ENCODE assay signal across 21 cellular contexts in the genomic region with DNA sequence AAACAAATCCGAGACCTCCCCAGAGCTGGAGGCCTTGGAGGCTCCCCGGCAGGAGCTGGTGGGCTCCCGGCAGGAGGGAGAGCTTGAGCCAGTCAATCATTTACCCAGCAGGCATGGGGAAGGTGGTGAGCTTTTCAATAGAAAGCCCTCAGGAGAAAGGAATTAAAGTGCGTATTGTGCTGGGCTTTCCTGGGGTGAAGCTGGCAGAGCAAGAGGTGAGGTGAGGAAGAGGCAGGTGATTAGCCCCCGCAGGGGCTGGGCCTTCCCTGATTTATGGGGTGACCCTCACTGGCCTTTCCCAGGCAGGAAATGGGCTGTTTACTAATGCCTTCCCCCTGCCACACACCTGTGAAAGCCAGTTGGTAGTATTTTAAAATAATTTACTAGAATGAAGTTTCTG. TPM values are rescaled to one million over a fixed set of nuclear protein-coding genes. Genes with fewer than 3 reads are reported as not detected.
DNase-seq lines count a peak whose midpoint lies in the region; TF ChIP-seq lines count a peak whose summit lies in the region.
"Had no signal": no experiment of that assay in that cellular context is flagged by ENCODE, and none has a peak within 500 bp of the region (broad histone marks: within the 10 kb centered on the region; RNA-seq: fewer than 3 reads in every experiment).

No MANE protein-coding gene starts in this region.

- WGBS in adrenal gland, 4 donors, result 46 to 78% (median 57%) methylated on average over 4 to 5 of the region's 5 CpGs

- no peak overlapping the region for H3K4me3 ChIP-seq in adrenal gland
- H3K4me3 ChIP-seq: dorsolateral prefrontal cortex, esophagus muscularis mucosa, heart left ventricle, MG63, SJSA1, thoracic aorta had no signal

- intact Hi-C loops in posterior vena cava (cut with DNase I) (no loop called here), adrenal gland (cut with DNase I) (no loop called here)

- H3K36me3 ChIP-seq in adrenal gland (replicated peaks in 1 of 2), result no peaks in the 10 kb centered on the region
- H3K36me3 ChIP-seq: esophagus muscularis mucosa, heart left ventricle, MG63, SJSA1, thoracic aorta had no signal

- CTCF ChIA-PET in HEK293T (lab: Yijun Ruan, JAX), result interaction anchor here (0.6 kb wide), 1 partner anchor 20 kb away, joined by 4 read pairs; no protein-coding TSS in a partner anchor

- H3K27me3 ChIP-seq in adrenal gland, result no peaks in the 10 kb centered on the region
- H3K27me3 ChIP-seq: dorsolateral prefrontal cortex, esophagus muscularis mucosa, heart left ventricle, MG63, SJSA1 had no signal

- no peak for DNase-seq in HEK293T (ENCODE audit: extremely low spot score)
- peak; percentile 61 for DNase-seq in NCI-H345 treated with DMSO at 0.1 percent for 48 hours (lab: John Stamatoyannopoulos, UW; ENCODE audit: unreplicated experiment)
- peak; percentile 39 to 92 for DNase-seq in dermis microvascular lymphatic vessel endothelial cell (ENCODE audit: low read depth in 2 of 2)
- DNase-seq in posterior vena cava (ENCODE audit: low spot score), result peak; percentile 48
- no peak for DNase-seq in adrenal gland
- no peak for DNase-seq in stimulated activated CD8-positive, alpha-beta memory T cell treated with anti-CD3 and anti-CD28 coated beads, Interleukin-4, amount 100 ng/mL, for 48 hours
- no peak for DNase-seq in D341Med (ENCODE audit: low spot score)
- no peak for DNase-seq in GM20000 (ENCODE audit: low spot score)
- DNase-seq: activated CD4-positive, alpha-beta T cell treated with anti-CD3 and anti-CD28 coated beads for 1 hour; activated CD8-positive, alpha-beta memory T cell treated with anti-CD3 and anti-CD28 coated beads, Interleukin-2, amount 50 U/mL, for 4 hours; activated naive CD4-positive, alpha-beta T cell treated with Interleukin-2 at 50 U/mL for 16 hours; DMS79; heart left ventricle; MG63; NCI-H2171; occipital lobe; stimulated activated CD4-positive, alpha-beta T cell treated with anti-CD3 and anti-CD28 coated beads, Interleukin-4, amount 100 ng/mL, for 24 hours had no signal

- H3K27ac ChIP-seq in adrenal gland, result no peak overlapping the region
- H3K27ac ChIP-seq: dorsolateral prefrontal cortex, esophagus muscularis mucosa, heart left ventricle, SJSA1 had no signal

- TF ChIP-seq CTCF in adrenal gland (IDR thresholded peaks at IDR 0.05), result no peak
- TF ChIP-seq CTCF in GM20000 (IDR thresholded peaks at IDR 0.05; ENCODE audit: extremely low read depth, missing control alignments), result no peak

- H3K9me3 ChIP-seq in adrenal gland (replicated peaks in 1 of 3), result no peaks in the 10 kb centered on the region
- H3K9me3 ChIP-seq: esophagus muscularis mucosa, heart left ventricle, MG63, SJSA1, thoracic aorta had no signal

- TF ChIP-seq POLR2A in adrenal gland (IDR thresholded peaks at IDR 0.05), result no peak

- POLR2A ChIA-PET in HEK293T (lab: Yijun Ruan, JAX), result no interaction called here

- H3K4me1 ChIP-seq in adrenal gland (replicated peaks in 1 of 2), result no peaks in the 10 kb centered on the region
- H3K4me1 ChIP-seq: SJSA1 had no signal

TF ChIP-seq in HEK293T, 16 proteins besides CTCF, POLR2A, EP300 and RAD21:
- TF ChIP-seq ELF4 (IDR thresholded peaks at IDR 0.05) (no peak), SUZ12 (IDR thresholded peaks at IDR 0.05) (no peak), CTBP1 (IDR thresholded peaks at IDR 0.05; ENCODE audit: borderline replicate concordance) (no peak)
- TF ChIP-seq, protein P1, sequence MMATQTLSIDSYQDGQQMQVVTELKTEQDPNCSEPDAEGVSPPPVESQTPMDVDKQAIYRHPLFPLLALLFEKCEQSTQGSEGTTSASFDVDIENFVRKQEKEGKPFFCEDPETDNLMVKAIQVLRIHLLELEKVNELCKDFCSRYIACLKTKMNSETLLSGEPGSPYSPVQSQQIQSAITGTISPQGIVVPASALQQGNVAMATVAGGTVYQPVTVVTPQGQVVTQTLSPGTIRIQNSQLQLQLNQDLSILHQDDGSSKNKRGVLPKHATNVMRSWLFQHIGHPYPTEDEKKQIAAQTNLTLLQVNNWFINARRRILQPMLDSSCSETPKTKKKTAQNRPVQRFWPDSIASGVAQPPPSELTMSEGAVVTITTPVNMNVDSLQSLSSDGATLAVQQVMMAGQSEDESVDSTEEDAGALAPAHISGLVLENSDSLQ (IDR thresholded peaks at IDR 0.05), result peak; percentile 61

RNA-seq across cellular contexts. Expression of a gene that starts 25.8 kb away (rescaled TPM):
- total RNA-seq in dermis microvascular lymphatic vessel endothelial cell (0.13 and 0.26 TPM in 2 replicates), posterior vena cava (under 1 TPM in 1 of 2 donors, not detected in 1; 0.14 TPM), adrenal gland (not detected)
- not detected for polyA plus RNA-seq in adrenal gland
- total RNA-seq: dorsolateral prefrontal cortex, esophagus muscularis mucosa, heart left ventricle, occipital lobe, SJSA1, thoracic aorta had no signal
- polyA plus RNA-seq: heart left ventricle had no signal

Comparison
In these comparisons a context has a peak if more than half of its experiments do, and no peak if none do; other contexts are left out.
1. DNase-seq: peak in NCI-H345 treated with DMSO at 0.1 percent for 48 hours (single experiment), dermis microvascular lymphatic vessel endothelial cell (2 of 2) and posterior vena cava (single experiment); none in HEK293T (single experiment), adrenal gland (0 of 7), stimulated activated CD8-positive, alpha-beta memory T cell treated with anti-CD3 and anti-CD28 coated beads, Interleukin-4, amount 100 ng/mL, for 48 hours (single experiment), D341Med (single experiment) and GM20000 (single experiment).